Comparison of ENCODE assay signal across 24 cellular contexts in the genomic region with DNA sequence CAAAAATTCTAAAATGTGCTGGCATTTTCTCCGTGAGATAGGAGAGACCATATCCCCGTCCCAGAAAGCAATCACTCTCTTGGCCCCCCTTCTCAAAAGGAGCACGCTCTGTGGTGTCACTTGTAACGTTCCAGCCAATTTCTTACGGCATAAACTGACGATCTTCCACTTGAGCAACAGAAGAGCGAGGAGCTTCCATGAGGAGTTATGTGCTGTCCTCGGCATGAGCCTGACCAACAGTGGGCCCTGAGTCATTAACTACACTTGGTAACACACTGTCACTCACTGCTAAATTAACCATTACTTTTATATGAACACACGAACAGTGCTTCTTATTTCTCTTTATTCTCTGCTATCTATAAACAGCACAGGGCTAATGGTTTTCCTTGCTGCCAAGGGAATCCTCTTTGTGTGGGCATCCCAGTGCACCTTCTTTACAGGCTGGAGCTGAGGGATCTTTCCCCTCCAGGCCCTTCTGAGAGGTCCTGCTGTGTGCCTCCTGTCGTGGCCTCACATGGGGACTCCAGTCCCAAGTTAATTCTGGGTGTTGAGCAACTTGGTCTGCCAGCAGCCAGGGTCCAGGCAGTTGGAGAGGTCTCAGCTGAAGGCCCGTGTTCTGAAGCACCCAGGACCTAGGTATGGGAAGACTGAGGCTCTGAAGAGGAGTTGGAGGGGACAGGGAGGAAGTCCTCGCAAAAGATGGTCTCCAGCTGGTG. TPM values are rescaled to one million over a fixed set of nuclear protein-coding genes. Genes with fewer than 3 reads are reported as not detected.
DNase-seq lines count a peak whose midpoint lies in the region; ATAC-seq and TF ChIP-seq lines count a peak whose summit lies in the region.
"Had no signal": no experiment of that assay in that cellular context is flagged by ENCODE, and none has a peak within 500 bp of the region (broad histone marks: within the 10 kb centered on the region; RNA-seq: fewer than 3 reads in every experiment).

No MANE protein-coding gene starts in this region.

- H2AK5ac ChIP-seq in mesendoderm (ENCODE audit: low read length), result peak overlapping the region; percentile 73

- H3K4me3 ChIP-seq in HEK293 (ENCODE audit: low read depth, low read length), result no peak overlapping the region
- H3K4me3 ChIP-seq in mesendoderm (ENCODE audit: low read length), result no peak overlapping the region
- no peak overlapping the region for H3K4me3 ChIP-seq in PC-9
- H3K4me3 ChIP-seq: GM23338, MG63, Peyer's patch, SK-N-MC had no signal

- H3K4ac ChIP-seq in mesendoderm (ENCODE audit: low read depth, low read length), result no peak overlapping the region

- no peak overlapping the region for H2BK5ac ChIP-seq in mesendoderm (ENCODE audit: low read length)

- H3K4me2 ChIP-seq in mesendoderm (ENCODE audit: low read length) (no peak overlapping the region), PC-9 (no peak overlapping the region)
- H3K4me2 ChIP-seq: GM23338 had no signal

- H3K9me3 ChIP-seq in HEK293 (ENCODE audit: control insufficient read depth, insufficient read depth, low read depth, low read length) (no peaks in the 10 kb centered on the region), PC-9 (ENCODE audit: insufficient read depth, low read depth) (no peaks in the 10 kb centered on the region)
- H3K9me3 ChIP-seq: Caco-2, Peyer's patch had no signal

- no peak overlapping the region for H3K23ac ChIP-seq in mesendoderm (ENCODE audit: low read length)

- no TSS peak for BruUV-seq in PC-9 (replicated peaks; lab: Mats Ljungman, UMichigan)

- H3K4me1 ChIP-seq in HEK293 (ENCODE audit: control insufficient read depth, insufficient read depth, low read length) (no peaks in the 10 kb centered on the region), mesendoderm (ENCODE audit: control insufficient read depth, low read depth, low read length) (peaks cover 8% of the 10 kb centered on the region), PC-9 (replicated peaks; ENCODE audit: insufficient read depth) (no peaks in the 10 kb centered on the region)
- H3K4me1 ChIP-seq: Caco-2, Peyer's patch had no signal

- H2AFZ ChIP-seq in PC-9, result no peak overlapping the region
- H2AFZ ChIP-seq: GM23338 had no signal

- CTCF ChIA-PET in HEK293 (lab: Yijun Ruan, JAX), result interaction anchor here (0.7 to 1.4 kb wide), 2 partner anchors 8 to 33 kb away, joined by 3 read pairs; no protein-coding TSS in a partner anchor
- CTCF ChIA-PET in PC-9 (lab: Charles Lee), result no interaction called here

- H3K27ac ChIP-seq in HEK293 (ENCODE audit: extremely low read depth, low read depth, low read length), result no peak overlapping the region
- no peak overlapping the region for H3K27ac ChIP-seq in mesendoderm (ENCODE audit: low read depth, low read length)
- H3K27ac ChIP-seq in PC-9, result no peak overlapping the region
- H3K27ac ChIP-seq: Peyer's patch, SK-N-MC had no signal

- H2BK120ac ChIP-seq in mesendoderm (ENCODE audit: low read depth, low read length), result no peak overlapping the region

- H3K27me3 ChIP-seq in mesendoderm (ENCODE audit: insufficient read depth, low read length, poor library complexity) (no peaks in the 10 kb centered on the region), PC-9 (ENCODE audit: insufficient read depth, low read depth) (peaks cover 85% of the 10 kb centered on the region)
- H3K27me3 ChIP-seq: Peyer's patch had no signal

- no peaks in the 10 kb centered on the region for H3F3A ChIP-seq in PC-9 (ENCODE audit: insufficient read depth, low read depth)

- H3K9ac ChIP-seq in mesendoderm (ENCODE audit: low read length), result no peak overlapping the region

- no CpG with 5 or more reads among the region's 12 CpGs for WGBS in mesendoderm (ENCODE audit: extremely low coverage, insufficient coverage, low lambda C conversion rate)

- ATAC-seq in HG02588 (IDR thresholded peaks at IDR 0.05; ENCODE audit: unreplicated experiment), result no peak
- ATAC-seq: HCT116 had no signal

- in situ Hi-C loops in ACHN (cut with HindIII; ENCODE audit: low pct_ligation_motif_present, low pct_unique_long_range_greater_than_20kb, low sequenced_read_pairs), result no loop called here

- H3K56ac ChIP-seq in mesendoderm (ENCODE audit: low read length), result no peak overlapping the region

- H4K8ac ChIP-seq in mesendoderm (ENCODE audit: low read depth, low read length), result no peak overlapping the region

- POLR2A ChIA-PET in HEK293 (lab: Yijun Ruan, JAX), result no interaction called here
- POLR2A ChIA-PET in PC-9 (lab: Charles Lee; ENCODE audit: unreplicated experiment), result interaction anchor here (0.6 kb wide), 1 partner anchor 14 kb away, joined by 7 read pairs; no protein-coding TSS in a partner anchor

- peak; percentile 64 for DNase-seq in ACHN
- DNase-seq in ecto neural progenitor cell (ENCODE audit: low spot score), result peak; percentile 41
- DNase-seq in mesendoderm, result no peak
- DNase-seq in pons (ENCODE audit: low spot score), result no peak
- DNase-seq in SW480 (ENCODE audit: low spot score), result no peak
- no peak for DNase-seq in PC-9
- DNase-seq: 8988T; Caco-2; CD4-positive, CD25-positive, alpha-beta regulatory T cell; DMS153; MG63; NCI-H1092; NCI-H1436 treated with DMSO at 0.1 percent for 48 hours; NCI-H2081; NCI-H2171 treated with DMSO at 0.1 percent for 48 hours; NCI-H446 treated with DMSO at 0.1 percent for 48 hours; Peyer's patch; Right ventricle myocardium superior had no signal

- H3K36me3 ChIP-seq in HEK293 (ENCODE audit: control insufficient read depth in 2 of 2, insufficient read depth in 1 of 2, low read length in 2 of 2) (no peaks in the 10 kb centered on the region), mesendoderm (ENCODE audit: control insufficient read depth, insufficient read depth, low read length) (no peaks in the 10 kb centered on the region), PC-9 (ENCODE audit: low read depth) (no peaks in the 10 kb centered on the region)
- H3K36me3 ChIP-seq: MG63, Peyer's patch had no signal

- no peak overlapping the region for H4K5ac ChIP-seq in mesendoderm (ENCODE audit: low read length)

- no peaks in the 10 kb centered on the region for H4K20me1 ChIP-seq in PC-9 (ENCODE audit: insufficient read depth)

- no peaks in the 10 kb centered on the region for H3K79me2 ChIP-seq in mesendoderm (ENCODE audit: control insufficient read depth, insufficient read depth, low read length)
- no peaks in the 10 kb centered on the region for H3K79me2 ChIP-seq in PC-9 (ENCODE audit: low read depth)

- no peak overlapping the region for H3K18ac ChIP-seq in mesendoderm (ENCODE audit: low read length)

- no peak overlapping the region for H2BK15ac ChIP-seq in mesendoderm (replicated peaks; ENCODE audit: low read depth)

- TF ChIP-seq CTCF in HEK293 (tag by site-specific recombination; IDR thresholded peaks at IDR 0.05) (no peak), PC-9 (conservative IDR thresholded peaks at IDR 0.05) (no peak)

- no peaks in the 10 kb centered on the region for H3K9me2 ChIP-seq in PC-9 (ENCODE audit: insufficient read depth)

- intact Hi-C loops in PC-9 (cut with micrococcal nuclease; ENCODE audit: unreplicated experiment), result no loop called here

- no peaks in the 10 kb centered on the region for H3K79me1 ChIP-seq in mesendoderm (ENCODE audit: low read length)

TF ChIP-seq in HEK293, 187 proteins besides CTCF, POLR2A, EP300 and RAD21:
- TF ChIP-seq GLIS2 (tag by site-specific recombination; IDR thresholded peaks at IDR 0.05) (0 out of 2 replicates have a peak, but pooled peaks have one; percentile 17), KLF7 (tag by site-specific recombination; IDR thresholded peaks at IDR 0.05; ENCODE audit: borderline replicate concordance) (no peak), ZNF391 (tag by site-specific recombination; IDR thresholded peaks at IDR 0.05; ENCODE audit: borderline replicate concordance, low read depth) (no peak), ZNF658 (tag by site-specific recombination; IDR thresholded peaks at IDR 0.05) (no peak), ZNF521 (tag by site-specific recombination; IDR thresholded peaks at IDR 0.05) (no peak), ZIC2 (tag by site-specific recombination; IDR thresholded peaks at IDR 0.05) (peak; percentile 59), PRDM4 (tag by site-specific recombination; IDR thresholded peaks at IDR 0.05) (no peak)

RNA-seq across cellular contexts. Expression of gene SLC6A13, which starts 9.4 kb away (rescaled TPM):
- polyA plus RNA-seq in mesendoderm (2013, experiment 1 of 2), result 0.06 TPM
- polyA plus RNA-seq in mesendoderm (2013, experiment 2 of 2), result 0.10 TPM
- not detected in 2 replicates for total RNA-seq in PC-9 (2021)
- total RNA-seq: GM23338 had no signal
- polyA plus RNA-seq: CD4-positive, CD25-positive, alpha-beta regulatory T cell; GM23338 had no signal

RNA-seq across cellular contexts. Expression of gene SLC6A12, which starts 39.3 kb away (rescaled TPM):
- 0.15 TPM for polyA plus RNA-seq in mesendoderm (2013, experiment 1 of 2)
- 0.15 TPM for polyA plus RNA-seq in mesendoderm (2013, experiment 2 of 2)
- not detected in 2 replicates for total RNA-seq in PC-9 (2021)
- total RNA-seq: B cell; CD4-positive, CD25-positive, alpha-beta regulatory T cell had no signal
- polyA plus RNA-seq: CD4-positive, CD25-positive, alpha-beta regulatory T cell; GM23338 had no signal

Comparison
In these comparisons a context has a peak if more than half of its experiments do, and no peak if none do; other contexts are left out.
1. DNase-seq: peak in ACHN (single experiment) and ecto neural progenitor cell (single experiment); none in mesendoderm (single experiment), pons (single experiment), SW480 (single experiment) and PC-9 (0 of 2).